Comparison of ENCODE assay signal across 10 cellular contexts in genomic region chr2:118059919-118060478, GRCh38. TPM values are rescaled to one million over a fixed set of nuclear protein-coding genes. Genes with fewer than 3 reads are reported as not detected.
DNase-seq lines count a peak whose midpoint lies in the region; ATAC-seq and TF ChIP-seq lines count a peak whose summit lies in the region.
"Had no signal": no experiment of that assay in that cellular context is flagged by ENCODE, and none has a peak within 500 bp of the region (broad histone marks: within the 10 kb centered on the region; RNA-seq: fewer than 3 reads in every experiment).

No MANE protein-coding gene starts in this region.

- H3K27ac ChIP-seq in spleen: peak overlapping the region in 6 of 8 donors; percentile 5 to 70 (median 30)
- H3K27ac ChIP-seq in tibial artery: no peak overlapping the region

- no peaks in the 10 kb centered on the region for H3K36me3 Mint-ChIP-seq in activated CD8-positive, alpha-beta memory T cell treated with anti-CD3 and anti-CD28 coated beads, Interleukin-2, amount 10 ng/mL, durations not matched to agents 7 days and 5 days

- no peaks in the 10 kb centered on the region for H4K20me1 ChIP-seq in Loucy (ENCODE audit: insufficient read depth, low read length, poor library complexity, severe bottlenecking)

- TF ChIP-seq CTCF in Loucy (conservative IDR thresholded peaks at IDR 0.05; ENCODE audit: low read length): no peak
- TF ChIP-seq CTCF in spleen (IDR thresholded peaks at IDR 0.05 in 8 of 11, conservative IDR thresholded peaks at IDR 0.05 in 3 of 11): no peak
- TF ChIP-seq CTCF in tibial artery (IDR thresholded peaks at IDR 0.05): no peak

- H3K4me3 ChIP-seq in Loucy (ENCODE audit: low read length, poor library complexity, severe bottlenecking) (no peak overlapping the region), spleen (no peak overlapping the region), tibial artery (no peak overlapping the region)

- H3K4me3 Mint-ChIP-seq in activated CD8-positive, alpha-beta memory T cell treated with anti-CD3 and anti-CD28 coated beads, Interleukin-2, amount 10 ng/mL, durations not matched to agents 7 days and 5 days: no peak overlapping the region

- no peaks in the 10 kb centered on the region for H3K36me3 ChIP-seq in Loucy (ENCODE audit: insufficient read depth, low read length)
- no peaks in the 10 kb centered on the region for H3K36me3 ChIP-seq in spleen
- no peaks in the 10 kb centered on the region for H3K36me3 ChIP-seq in tibial artery

- no peaks in the 10 kb centered on the region for H3F3A ChIP-seq in Loucy (ENCODE audit: low read depth)

- no peak for TF ChIP-seq POLR2A in spleen (IDR thresholded peaks at IDR 0.05)

- H3K9me3 Mint-ChIP-seq in activated CD8-positive, alpha-beta memory T cell treated with anti-CD3 and anti-CD28 coated beads, Interleukin-2, amount 10 ng/mL, durations not matched to agents 7 days and 5 days (ENCODE audit: low read depth): no peaks in the 10 kb centered on the region

- H3K27me3 Mint-ChIP-seq in activated CD8-positive, alpha-beta memory T cell treated with anti-CD3 and anti-CD28 coated beads, Interleukin-2, amount 10 ng/mL, durations not matched to agents 7 days and 5 days: peaks cover 44% of the 10 kb centered on the region

- CTCF ChIA-PET in activated CD8-positive, alpha-beta memory T cell treated with anti-CD3 and anti-CD28 coated beads, Interleukin-2, amount 10 ng/mL, durations not matched to agents 7 days and 5 days (lab: Charles Lee): interaction anchor here (0.8 to 2.8 kb wide), 5 partner anchors 7 to 157 kb away, joined by 3 to 23 read pairs (median 3); no protein-coding TSS in a partner anchor

- H3K27ac Mint-ChIP-seq in activated CD8-positive, alpha-beta memory T cell treated with anti-CD3 and anti-CD28 coated beads, Interleukin-2, amount 10 ng/mL, durations not matched to agents 7 days and 5 days: no peak overlapping the region

- peak overlapping the region; percentile 42 for H3K4me2 ChIP-seq in Loucy (ENCODE audit: low read depth, low read length, poor library complexity, severe bottlenecking)

- no peaks in the 10 kb centered on the region for H3K9me2 ChIP-seq in Loucy (replicated peaks; ENCODE audit: low read depth, low read length)

- H3K27me3 ChIP-seq in Loucy (ENCODE audit: insufficient read depth, low read length, poor library complexity, severe bottlenecking): no peaks in the 10 kb centered on the region
- H3K27me3 ChIP-seq in spleen (replicated peaks in 1 of 7): no peaks in the 10 kb centered on the region
- no peaks in the 10 kb centered on the region for H3K27me3 ChIP-seq in tibial artery

- H3K9ac ChIP-seq in Loucy (ENCODE audit: low read depth, low read length, poor library complexity, severe bottlenecking): peak overlapping the region; percentile 48

- intact Hi-C loops in spleen (cut with DNase I; ENCODE audit: low total_unique reads): no loop called here
- intact Hi-C loops in tibial artery (cut with DNase I; ENCODE audit: low total_unique reads): no loop called here

- peaks cover 14% of the 10 kb centered on the region for H3K4me1 Mint-ChIP-seq in activated CD8-positive, alpha-beta memory T cell treated with anti-CD3 and anti-CD28 coated beads, Interleukin-2, amount 10 ng/mL, durations not matched to agents 7 days and 5 days

- no peaks in the 10 kb centered on the region for H3K9me3 ChIP-seq in Loucy (ENCODE audit: insufficient read depth, low read depth, low read length)
- H3K9me3 ChIP-seq in spleen: no peaks in the 10 kb centered on the region
- no peaks in the 10 kb centered on the region for H3K9me3 ChIP-seq in tibial artery

- no peak for DNase-seq in activated CD8-positive, alpha-beta memory T cell treated with anti-CD3 and anti-CD28 coated beads, Interleukin-2, amount 10 ng/mL, durations not matched to agents 7 days and 5 days
- DNase-seq in activated CD8-positive, alpha-beta memory T cell treated with anti-CD3 and anti-CD28 coated beads, Interleukin-2, amount 50 U/mL, for 4 hours: no peak
- peak; percentile 52 for DNase-seq in dedifferentiated amniotic fluid mesenchymal stem cell (ENCODE audit: extremely low spot score)
- DNase-seq in spleen: no peak
- DNase-seq in tibial artery: no peak
- DNase-seq in effector CD8-positive, alpha-beta T cell (lab: John Stamatoyannopoulos, UW): no peak
- DNase-seq: ACHN, left cardiac atrium had no signal

- H3K79me2 ChIP-seq in Loucy (ENCODE audit: insufficient read depth, low read length): no peaks in the 10 kb centered on the region

- H3K4me1 ChIP-seq in Loucy (ENCODE audit: insufficient read depth, low read length, poor library complexity, severe bottlenecking) (peaks cover 50% of the 10 kb centered on the region), spleen (peaks cover 0 to 52% (median 26%) of the 10 kb centered on the region in 6 donors), tibial artery (no peaks in the 10 kb centered on the region)

- peak; percentile 12 for ATAC-seq in activated CD8-positive, alpha-beta memory T cell treated with anti-CD3 and anti-CD28 coated beads, Interleukin-2, amount 10 ng/mL, durations not matched to agents 7 days and 5 days
- no peak for ATAC-seq in HG02852 (IDR thresholded peaks at IDR 0.05; ENCODE audit: unreplicated experiment)
- ATAC-seq: left cardiac atrium had no signal

- WGBS in spleen, 5 donors: 12 to 40% (median 30%) methylated on average over 4 of the region's 4 CpGs

- peak overlapping the region; percentile 65 for H2AFZ ChIP-seq in Loucy (ENCODE audit: low read length)

RNA-seq across cellular contexts. Expression of gene INSIG2, which starts 28.3 kb away (rescaled TPM):
- 10 to 100 TPM; 21.7 to 22.2 TPM for total RNA-seq in activated CD8-positive, alpha-beta memory T cell treated with anti-CD3 and anti-CD28 coated beads, Interleukin-2, amount 10 ng/mL, durations not matched to agents 7 days and 5 days
- total RNA-seq in spleen: 10 to 100 TPM; 23.9 to 42.7 (median 33.7) TPM
- polyA plus RNA-seq in spleen: 10 to 100 TPM; 11.5 to 15.4 (median 12.3) TPM

RNA-seq across cellular contexts. Expression of gene CCDC93, which starts 46.1 kb away (rescaled TPM):
- 10 to 100 TPM; 36.9 to 42.0 TPM for total RNA-seq in activated CD8-positive, alpha-beta memory T cell treated with anti-CD3 and anti-CD28 coated beads, Interleukin-2, amount 10 ng/mL, durations not matched to agents 7 days and 5 days
- 10 to 100 TPM; 26.1 to 80.3 (median 50.8) TPM for total RNA-seq in spleen
- 1 to 10 TPM; 4.3 to 7.4 (median 5.1) TPM for polyA plus RNA-seq in spleen

Comparison
In these comparisons a context has a peak if more than half of its experiments do, and no peak if none do; other contexts are left out.
1. H3K27ac ChIP-seq: peak in spleen (6 of 8); none in tibial artery (0 of 2).